24 cellular contexts compared by ENCODE assay signal in the genomic region with DNA sequence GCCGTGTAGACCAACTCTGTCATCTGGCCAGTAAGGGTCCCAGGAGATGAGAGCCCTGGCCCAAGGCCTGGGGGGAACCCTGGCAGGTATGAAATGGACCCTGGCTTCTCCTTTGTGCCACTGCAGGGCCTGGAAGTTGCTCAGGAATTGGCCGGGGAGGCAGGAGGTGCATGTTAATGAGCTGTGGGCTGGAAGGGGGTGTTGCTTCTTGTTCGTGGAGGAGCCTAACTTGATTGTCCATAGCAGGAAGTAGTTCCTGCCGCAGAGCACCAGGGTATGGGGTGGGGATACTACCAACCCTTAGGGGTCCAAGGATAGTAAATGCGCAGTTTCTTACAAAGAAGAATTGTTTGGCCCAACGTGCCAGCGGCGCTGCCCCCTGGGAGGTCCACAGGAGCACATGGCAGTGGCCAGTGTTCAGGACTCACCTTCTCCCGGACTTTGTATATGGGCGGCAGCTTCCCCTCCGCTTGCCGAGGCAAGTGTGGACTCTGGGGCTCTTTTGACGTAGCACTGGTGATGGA. TPM values are rescaled to one million over a fixed set of nuclear protein-coding genes. Genes with fewer than 3 reads are reported as not detected.
"Had no signal": no experiment of that assay in that cellular context is flagged by ENCODE, and none has a peak within 500 bp of the region (broad histone marks: within the 10 kb centered on the region; RNA-seq: fewer than 3 reads in every experiment).

No MANE protein-coding gene starts in this region.

- ATAC-seq: activated CD8-positive, alpha-beta T cell treated with anti-CD3 and anti-CD28 coated beads, Interleukin-2, amount 10 ng/mL, durations not matched to agents 7 days and 5 days; activated naive CD4-positive, alpha-beta T cell treated with anti-CD3 and anti-CD28 coated beads, Interleukin-2, amount 50 U/mL, for 72 hours; body of pancreas; natural killer cell had no signal

- DNase-seq: activated B cell treated with CpG ODN at 0.5 μM for 24 hours; activated CD4-positive, alpha-beta T cell treated with anti-CD3 and anti-CD28 coated beads for 48 hours; activated CD8-positive, alpha-beta memory T cell treated with anti-CD3 and anti-CD28 coated beads, Interleukin-2, amount 50 U/mL, for 4 hours; activated CD8-positive, alpha-beta T cell treated with anti-CD3 and anti-CD28 coated beads, Interleukin-2, amount 10 ng/mL, durations not matched to agents 7 days and 5 days; activated effector memory CD4-positive, alpha-beta T cell treated with anti-CD3 and anti-CD28 coated beads, Interleukin-2, amount 50 U/mL, for 16 hours; activated T-cell treated with anti-CD3 and anti-CD28 coated beads, Interleukin-2, amount 50 U/mL, for 48 hours; body of pancreas; caudate nucleus; colonic mucosa; hypothalamus; left ventricle myocardium inferior; natural killer cell; stimulated activated CD4-positive, alpha-beta T cell treated with anti-CD3 and anti-CD28 coated beads, Interleukin-4, amount 100 ng/mL, for 24 hours; stimulated activated naive CD4-positive, alpha-beta T cell; tibial artery had no signal

- H3K27ac ChIP-seq: body of pancreas, colonic mucosa, esophagus muscularis mucosa, left ventricle myocardium inferior, tibial artery had no signal

- H3K36me3 ChIP-seq: colonic mucosa, esophagus muscularis mucosa, left ventricle myocardium inferior, tibial artery had no signal

- H3K4me1 Mint-ChIP-seq: activated B cell treated with CpG ODN at 0.5 μM for 24 hours, memory B cell, natural killer cell had no signal

- H3K36me3 Mint-ChIP-seq: activated naive CD4-positive, alpha-beta T cell treated with anti-CD3 and anti-CD28 coated beads, Interleukin-2, amount 50 U/mL, for 72 hours; memory B cell; natural killer cell had no signal

- H3K27me3 ChIP-seq: body of pancreas, colonic mucosa, esophagus muscularis mucosa, tibial artery had no signal

- H3K27ac Mint-ChIP-seq: activated B cell treated with CpG ODN at 0.5 μM for 24 hours; activated CD8-positive, alpha-beta T cell treated with anti-CD3 and anti-CD28 coated beads, Interleukin-2, amount 10 ng/mL, durations not matched to agents 7 days and 5 days; activated naive CD4-positive, alpha-beta T cell treated with anti-CD3 and anti-CD28 coated beads, Interleukin-2, amount 50 U/mL, for 72 hours; memory B cell; natural killer cell had no signal

- H3K4me1 ChIP-seq: body of pancreas, colonic mucosa, left ventricle myocardium inferior, tibial artery had no signal

- H3K4me3 ChIP-seq: body of pancreas, colonic mucosa, esophagus muscularis mucosa, left ventricle myocardium inferior, skin epidermis, tibial artery had no signal

- H3K4me3 Mint-ChIP-seq: activated B cell treated with CpG ODN at 0.5 μM for 24 hours; activated CD8-positive, alpha-beta T cell treated with anti-CD3 and anti-CD28 coated beads, Interleukin-2, amount 10 ng/mL, durations not matched to agents 7 days and 5 days; memory B cell; natural killer cell had no signal

- H3K9me3 ChIP-seq: body of pancreas, colonic mucosa, esophagus muscularis mucosa, tibial artery had no signal

RNA-seq across cellular contexts. Expression of a gene that starts 21.5 kb away (rescaled TPM):
- total RNA-seq: activated B cell treated with CpG ODN at 0.5 μM for 24 hours; activated CD8-positive, alpha-beta T cell treated with anti-CD3 and anti-CD28 coated beads, Interleukin-2, amount 10 ng/mL, durations not matched to agents 7 days and 5 days; activated naive CD4-positive, alpha-beta T cell treated with anti-CD3 and anti-CD28 coated beads, Interleukin-2, amount 50 U/mL, for 72 hours; body of pancreas; colonic mucosa; esophagus muscularis mucosa; kidney epithelial cell; left ventricle myocardium inferior; mucosa of gallbladder; natural killer cell; posterior vena cava; subcutaneous adipose tissue; T-helper 2 cell treated with Interferon-gamma antibody and Interleukin-4, amounts not matched to agents 100 ng/mL and 5 ng/mL, for 36 hours had no signal
